ENCODE assay signal across 9 cellular contexts in the genomic region with DNA sequence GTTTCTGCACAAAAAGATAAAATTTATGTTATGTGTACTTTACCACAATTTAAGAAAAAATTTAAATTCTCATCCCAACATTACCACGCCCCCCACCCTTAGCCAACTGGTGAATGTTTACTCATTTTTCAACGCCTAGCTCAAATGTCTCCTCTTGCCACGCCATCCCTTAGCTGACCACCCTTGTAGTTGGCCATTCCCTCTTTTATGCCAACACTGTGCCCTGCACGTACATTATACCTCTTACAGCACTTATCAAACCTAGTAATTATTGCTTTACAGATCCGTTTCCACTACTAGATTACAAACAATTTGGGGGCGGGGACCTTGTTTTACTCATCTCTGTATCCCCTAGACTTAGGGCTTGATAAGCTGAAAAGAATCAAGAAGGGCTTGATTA. TPM values are rescaled to one million over a fixed set of nuclear protein-coding genes. Genes with fewer than 3 reads are reported as not detected.
A peak's percentile ranks its signal among the peaks of the same experiment; 100 is the strongest.
DNase-seq lines count a peak whose midpoint lies in the region; ATAC-seq, FAIRE-seq and TF ChIP-seq lines count a peak whose summit lies in the region.
"Had no signal": no experiment of that assay in that cellular context is flagged by ENCODE, and none has a peak within 500 bp of the region (broad histone marks: within the 10 kb centered on the region; RNA-seq: fewer than 3 reads in every experiment).

No MANE protein-coding gene starts in this region.

- H3K4me1 Mint-ChIP-seq in activated naive CD8-positive, alpha-beta T cell (ENCODE audit: low read depth), result no peaks in the 10 kb centered on the region

- no peaks in the 10 kb centered on the region for H3K27me3 ChIP-seq in keratinocyte (ENCODE audit: control insufficient read depth, extremely low read depth, insufficient read depth, low read length)
- no peaks in the 10 kb centered on the region for H3K27me3 ChIP-seq in Peyer's patch
- H3K27me3 ChIP-seq: heart left ventricle had no signal

- DNase-seq in AG10803 (ENCODE audit: low read depth) (no peak), HFF-Myc (ENCODE audit: extremely low read depth, low read depth) (no peak), keratinocyte (ENCODE audit: low read depth, low spot score) (no peak), COLO668 (lab: John Stamatoyannopoulos, UW; ENCODE audit: unreplicated experiment) (no peak), Peyer's patch (no peak), epidermal melanocyte (ENCODE audit: insufficient read length, low spot score) (no peak)

- no peaks in the 10 kb centered on the region for H3K27me3 Mint-ChIP-seq in activated naive CD8-positive, alpha-beta T cell

- no peaks in the 10 kb centered on the region for H3K9me3 Mint-ChIP-seq in activated naive CD8-positive, alpha-beta T cell (ENCODE audit: low read depth)

- no peak for ATAC-seq in HG02970 (IDR thresholded peaks at IDR 0.05; ENCODE audit: low FRiP score, unreplicated experiment)

- H3K9me3 ChIP-seq in keratinocyte (ENCODE audit: control insufficient read depth, low read depth, low read length) (no peaks in the 10 kb centered on the region), Peyer's patch (no peaks in the 10 kb centered on the region)
- H3K9me3 ChIP-seq: heart left ventricle had no signal

- peak overlapping the region; percentile 75 for H3K4me2 ChIP-seq in keratinocyte (ENCODE audit: control insufficient read depth, extremely low read depth, insufficient read depth, low read depth, low read length)

- peak overlapping the region; percentile 47 for H3K27ac ChIP-seq in keratinocyte (ENCODE audit: control insufficient read depth, insufficient read depth, low read length)
- H3K27ac ChIP-seq in Peyer's patch, result no peak overlapping the region
- H3K27ac ChIP-seq: heart left ventricle had no signal

- H4K20me1 ChIP-seq in keratinocyte (ENCODE audit: control insufficient read depth, extremely low read depth, insufficient read depth, low read length), result no peaks in the 10 kb centered on the region

- peaks cover 14% of the 10 kb centered on the region for H3K79me2 ChIP-seq in keratinocyte (ENCODE audit: control insufficient read depth, insufficient read depth, low read length)

- H3K36me3 Mint-ChIP-seq in activated naive CD8-positive, alpha-beta T cell, result no peaks in the 10 kb centered on the region

- FAIRE-seq in keratinocyte (lab: Jason Lieb, UNC), result no peak

- peak overlapping the region; percentile 59 for H3K4me3 ChIP-seq in AG10803 (ENCODE audit: low read length)
- H3K4me3 ChIP-seq in HFF-Myc (replicated peaks; ENCODE audit: low read depth, low read length), result peak overlapping the region; percentile 60
- peak overlapping the region; percentile 31 to 78 (median 77) for H3K4me3 ChIP-seq in keratinocyte (ENCODE audit: control insufficient read depth in 2 of 3, extremely low read depth in 1 of 3, insufficient read depth in 2 of 3, low read depth in 1 of 3, low read length in 3 of 3)
- H3K4me3 ChIP-seq in Peyer's patch, result no peak overlapping the region

- no peak overlapping the region for H3K27ac Mint-ChIP-seq in activated naive CD8-positive, alpha-beta T cell

- TF ChIP-seq CTCF in AG10803 (conservative IDR thresholded peaks at IDR 0.05; ENCODE audit: low read length), result no peak
- TF ChIP-seq CTCF in HFF-Myc (IDR thresholded peaks at IDR 0.05; ENCODE audit: low read depth, low read length, missing control alignments), result no peak
- no peak for TF ChIP-seq CTCF in keratinocyte (optimal IDR thresholded peaks at IDR 0.05 in 1 of 3, IDR thresholded peaks at IDR 0.05 in 1 of 3, conservative IDR thresholded peaks at IDR 0.05 in 1 of 3; ENCODE audit: extremely low read depth in 1 of 3, insufficient read depth in 2 of 3, low read length in 3 of 3)
- TF ChIP-seq CTCF in Peyer's patch (IDR thresholded peaks at IDR 0.05), result no peak

- H3K4me1 ChIP-seq in keratinocyte (ENCODE audit: control insufficient read depth, extremely low read depth, insufficient read depth, low read length), result peaks cover 5% of the 10 kb centered on the region
- no peaks in the 10 kb centered on the region for H3K4me1 ChIP-seq in Peyer's patch

- no peak for TF ChIP-seq POLR2A in Peyer's patch (IDR thresholded peaks at IDR 0.05)

- H2AFZ ChIP-seq in keratinocyte (ENCODE audit: control insufficient read depth, low read length), result peak overlapping the region; percentile 67

- peak overlapping the region; percentile 63 for H3K9ac ChIP-seq in keratinocyte (ENCODE audit: control insufficient read depth, extremely low read depth, insufficient read depth, low read length)

- dilution Hi-C loops in keratinocyte (cut with MboI; ENCODE audit: extremely low pct_ligation_motif_present, low sequenced_read_pairs), result no loop called here

- H3K4me3 Mint-ChIP-seq in activated naive CD8-positive, alpha-beta T cell, result peak overlapping the region; percentile 80

- H3K36me3 ChIP-seq in keratinocyte (ENCODE audit: control insufficient read depth in 2 of 2, extremely low read depth in 1 of 2, insufficient read depth in 2 of 2, low read length in 2 of 2), result no peaks in the 10 kb centered on the region
- H3K36me3 ChIP-seq in Peyer's patch, result no peaks in the 10 kb centered on the region
- H3K36me3 ChIP-seq: heart left ventricle had no signal

- no peaks in the 10 kb centered on the region for H3K9me1 ChIP-seq in keratinocyte (ENCODE audit: control insufficient read depth, extremely low read depth, insufficient read depth, low read length)

RNA-seq across cellular contexts. Expression of a gene that starts 0.6 kb away (rescaled TPM):
- polyA plus RNA-seq in keratinocyte, result 0.52 to 4.1 TPM (median 3.4 TPM) in 3 replicates
- 0.06 TPM for polyA plus RNA-seq in keratinocyte (2011; ENCODE audit: low read depth)
- polyA plus RNA-seq in keratinocyte (2011; cell fraction: cytosol; rRNA removed), result 0.65 and 1.2 TPM in 2 replicates
- 0.87 and 1.1 TPM in 2 replicates for polyA plus RNA-seq in keratinocyte (2011; cell fraction: nucleus; rRNA removed)
- polyA plus RNA-seq in keratinocyte (2012; ENCODE audit: low replicate concordance), result 0.14 and 3.7 TPM in 2 replicates
- 0.36 to 5.1 TPM (median 0.49 TPM) in 3 replicates for polyA minus RNA-seq in keratinocyte
- 1.5 TPM for polyA minus RNA-seq in keratinocyte (2011; cell fraction: cytosol; rRNA and poly(A)+ RNA removed)
- polyA minus RNA-seq in keratinocyte (2011; cell fraction: nucleus; rRNA and poly(A)+ RNA removed), result 0.74 and 1.6 TPM in 2 replicates
- 1 to 10 TPM in 1 of 4 donors, under 1 TPM in 3; 0.18 to 5.8 (median 0.65) TPM for total RNA-seq in Peyer's patch

RNA-seq across cellular contexts. Expression of a gene that starts 38.9 kb away (rescaled TPM):
- 1,925 to 2,606 TPM (median 2,174 TPM) in 3 replicates for polyA plus RNA-seq in keratinocyte
- 1,744 TPM for polyA plus RNA-seq in keratinocyte (2011; ENCODE audit: low read depth)
- 2,212 and 2,787 TPM in 2 replicates for polyA plus RNA-seq in keratinocyte (2011; cell fraction: cytosol; rRNA removed)
- 662 and 946 TPM in 2 replicates for polyA plus RNA-seq in keratinocyte (2011; cell fraction: nucleus; rRNA removed)
- polyA plus RNA-seq in keratinocyte (2012; ENCODE audit: low replicate concordance), result 1,725 and 2,475 TPM in 2 replicates
- polyA minus RNA-seq in keratinocyte, result 512 to 1,513 TPM (median 1,408 TPM) in 3 replicates
- polyA minus RNA-seq in keratinocyte (2011; cell fraction: cytosol; rRNA and poly(A)+ RNA removed), result 1,622 TPM
- polyA minus RNA-seq in keratinocyte (2011; cell fraction: nucleus; rRNA and poly(A)+ RNA removed), result 148 and 256 TPM in 2 replicates
- 100 to 1,000 TPM; 263 to 912 (median 486) TPM for total RNA-seq in Peyer's patch

RNA-seq across cellular contexts. Expression of a gene that starts 56.6 kb away (rescaled TPM):
- 12.9 to 31.0 TPM (median 28.4 TPM) in 3 replicates for polyA plus RNA-seq in keratinocyte
- polyA plus RNA-seq in keratinocyte (2011; ENCODE audit: low read depth), result 7.7 TPM
- polyA plus RNA-seq in keratinocyte (2011; cell fraction: cytosol; rRNA removed), result 35.3 and 45.7 TPM in 2 replicates
- polyA plus RNA-seq in keratinocyte (2011; cell fraction: nucleus; rRNA removed), result 9.1 and 20.1 TPM in 2 replicates
- polyA plus RNA-seq in keratinocyte (2012; ENCODE audit: low replicate concordance), result 19.8 and 36.5 TPM in 2 replicates
- polyA minus RNA-seq in keratinocyte, result 0.33 to 1.2 TPM in 2 of 3 replicates, not detected in the other
- 5.6 TPM for polyA minus RNA-seq in keratinocyte (2011; cell fraction: cytosol; rRNA and poly(A)+ RNA removed)
- polyA minus RNA-seq in keratinocyte (2011; cell fraction: nucleus; rRNA and poly(A)+ RNA removed), result 1.5 and 4.4 TPM in 2 replicates
- 10 to 100 TPM in 3 of 4 donors, 1 to 10 TPM in 1; 6.5 to 19.0 (median 11.3) TPM for total RNA-seq in Peyer's patch

Comparison
In these comparisons a context has a peak if more than half of its experiments do, and no peak if none do; other contexts are left out.
1. H3K4me3 ChIP-seq: peak in AG10803 (single experiment), HFF-Myc (single experiment) and keratinocyte (3 of 3); none in Peyer's patch (0 of 4).